18 cellular contexts compared by ENCODE assay signal in genomic region chr2:229752970-229753729, GRCh38. TPM values are rescaled to one million over a fixed set of nuclear protein-coding genes. Genes with fewer than 3 reads are reported as not detected.
DNase-seq lines count a peak whose midpoint lies in the region; ATAC-seq and TF ChIP-seq lines count a peak whose summit lies in the region.
"Had no signal": no experiment of that assay in that cellular context is flagged by ENCODE, and none has a peak within 500 bp of the region (broad histone marks: within the 10 kb centered on the region; RNA-seq: fewer than 3 reads in every experiment).

No MANE protein-coding gene starts in this region.

- no CpG with 5 or more reads among the region's 11 CpGs for WGBS in H9 (ENCODE audit: extremely low coverage, insufficient read length, low lambda C conversion rate)

- CTCF ChIA-PET in activated CD4-positive, alpha-beta memory T cell treated with anti-CD3 and anti-CD28 coated beads for 36 hours (lab: Charles Lee) = no interaction called here

- no peaks in the 10 kb centered on the region for H4K20me1 ChIP-seq in H9 (ENCODE audit: control insufficient read depth, insufficient read depth, insufficient read length)

- no peak overlapping the region; the same call in 1 of the 2 replicates for H2BK15ac ChIP-seq in H9 (ENCODE audit: low read depth, low read length)

- no peak overlapping the region for H2BK5ac ChIP-seq in H9 (ENCODE audit: insufficient read length, low read length)

- H3T11ph ChIP-seq in H9 (ENCODE audit: low read length) = no peak overlapping the region

- no peak overlapping the region for H3K27ac Mint-ChIP-seq in H9
- no peak overlapping the region for H3K27ac Mint-ChIP-seq in activated CD4-positive, alpha-beta memory T cell treated with anti-CD3 and anti-CD28 coated beads for 36 hours
- H3K27ac Mint-ChIP-seq: CD4-positive, CD25-positive, alpha-beta regulatory T cell; T-helper 1 cell treated with Interleukin-12 subunit alpha and Interleukin-12 subunit beta and Interleukin-4 antibody, amounts not matched to agents 30 μg/mL and 1 μg/mL, for 36 hours had no signal

- no peak overlapping the region for H4K8ac ChIP-seq in H9 (replicated peaks; ENCODE audit: insufficient read length, low read depth, low read length)

- H3K36me3 Mint-ChIP-seq in H9 (ENCODE audit: insufficient read depth in 1 of 3, low read depth in 3 of 3) = peaks cover 1 to 7% (median 4%) of the 10 kb centered on the region in 3 experiments; a peak in 3 of 7 replicates
- H3K36me3 Mint-ChIP-seq in activated CD4-positive, alpha-beta memory T cell treated with anti-CD3 and anti-CD28 coated beads for 36 hours = no peaks in the 10 kb centered on the region
- H3K36me3 Mint-ChIP-seq: CD4-positive, CD25-positive, alpha-beta regulatory T cell had no signal

- H3K4me3 ChIP-seq in endocrine pancreas (ENCODE audit: control insufficient read depth, insufficient read depth, low read length) = peak overlapping the region; percentile 23
- H3K4me3 ChIP-seq in lower lobe of right lung = no peak overlapping the region
- no peak overlapping the region for H3K4me3 ChIP-seq in SJCRH30
- H3K4me3 ChIP-seq in colonic mucosa = no peak overlapping the region
- H3K4me3 ChIP-seq: SK-N-MC had no signal

- H4K91ac ChIP-seq in H9 (ENCODE audit: insufficient read length, low read depth, low read length) = no peak overlapping the region

- H3K56ac ChIP-seq in H9 (ENCODE audit: insufficient read length, low read depth, low read length) = no peak overlapping the region

- intact Hi-C loops in lower lobe of right lung (cut with DNase I) (no loop called here), colonic mucosa (cut with DNase I) (no loop called here)
- intact Hi-C loops in activated CD4-positive, alpha-beta memory T cell treated with anti-CD3 and anti-CD28 coated beads for 36 hours (cut with micrococcal nuclease) = no loop called here

- H3K4me1 ChIP-seq in endocrine pancreas (ENCODE audit: control insufficient read depth, insufficient read depth, low read length) (no peaks in the 10 kb centered on the region), lower lobe of right lung (no peaks in the 10 kb centered on the region), SJCRH30 (no peaks in the 10 kb centered on the region), H9 (ENCODE audit: insufficient read depth, low read length) (no peaks in the 10 kb centered on the region), colonic mucosa (no peaks in the 10 kb centered on the region)
- H3K4me1 ChIP-seq: Caco-2 had no signal

- no peak overlapping the region for H2BK20ac ChIP-seq in H9 (ENCODE audit: low read depth, low read length, poor library complexity, severe bottlenecking)

- no peaks in the 10 kb centered on the region for H3K79me1 ChIP-seq in H9 (ENCODE audit: insufficient read depth, low read depth, low read length, poor library complexity, severe bottlenecking)

- no peak overlapping the region for H3K27ac ChIP-seq in lower lobe of right lung
- H3K27ac ChIP-seq in SJCRH30 = no peak overlapping the region
- H3K27ac ChIP-seq in H9 (ENCODE audit: insufficient read length, low read depth, low read length) = no peak overlapping the region
- H3K27ac ChIP-seq in colonic mucosa = no peak overlapping the region
- H3K27ac ChIP-seq: HL-60, SK-N-MC had no signal

- no peak overlapping the region for H3K4me3 Mint-ChIP-seq in H9
- H3K4me3 Mint-ChIP-seq in activated CD4-positive, alpha-beta memory T cell treated with anti-CD3 and anti-CD28 coated beads for 36 hours = no peak overlapping the region
- H3K4me3 Mint-ChIP-seq: CD4-positive, CD25-positive, alpha-beta regulatory T cell; T-helper 1 cell treated with Interleukin-12 subunit alpha and Interleukin-12 subunit beta and Interleukin-4 antibody, amounts not matched to agents 30 μg/mL and 1 μg/mL, for 36 hours had no signal

- H2BK120ac ChIP-seq in H9 (ENCODE audit: low read depth, low read length, poor library complexity, severe bottlenecking) = no peak overlapping the region

- H3K9me3 ChIP-seq in endocrine pancreas (ENCODE audit: control insufficient read depth, low read length) = no peaks in the 10 kb centered on the region
- H3K9me3 ChIP-seq in lower lobe of right lung = no peaks in the 10 kb centered on the region
- H3K9me3 ChIP-seq in SJCRH30 (replicated peaks) = no peaks in the 10 kb centered on the region
- H3K9me3 ChIP-seq in H9 (ENCODE audit: control insufficient read depth, low read depth, low read length) = no peaks in the 10 kb centered on the region
- no peaks in the 10 kb centered on the region for H3K9me3 ChIP-seq in colonic mucosa
- H3K9me3 ChIP-seq: Caco-2 had no signal

- H3K27me3 Mint-ChIP-seq in H9 (ENCODE audit: low read depth) = no peaks in the 10 kb centered on the region
- H3K27me3 Mint-ChIP-seq in activated CD4-positive, alpha-beta memory T cell treated with anti-CD3 and anti-CD28 coated beads for 36 hours = no peaks in the 10 kb centered on the region
- H3K27me3 Mint-ChIP-seq: CD4-positive, CD25-positive, alpha-beta regulatory T cell had no signal

- H3K36me3 ChIP-seq in endocrine pancreas (ENCODE audit: control insufficient read depth, insufficient read depth, low read length) (no peaks in the 10 kb centered on the region), lower lobe of right lung (no peaks in the 10 kb centered on the region), SJCRH30 (no peaks in the 10 kb centered on the region), colonic mucosa (no peaks in the 10 kb centered on the region)

- H3K4ac ChIP-seq in H9 (ENCODE audit: low read depth, low read length) = no peak overlapping the region

- no peak overlapping the region for H3K23ac ChIP-seq in H9 (ENCODE audit: insufficient read length, low read depth, low read length)

- POLR2A ChIA-PET in activated CD4-positive, alpha-beta memory T cell treated with anti-CD3 and anti-CD28 coated beads for 36 hours (lab: Charles Lee) = no interaction called here

- no peak for TF ChIP-seq CTCF in lower lobe of right lung (IDR thresholded peaks at IDR 0.05)
- no peak for TF ChIP-seq CTCF in H9 (conservative IDR thresholded peaks at IDR 0.05)
- no peak for TF ChIP-seq CTCF in colonic mucosa (IDR thresholded peaks at IDR 0.05)

- H3K9me3 Mint-ChIP-seq in H9 = peaks cover 0 to 3% of the 10 kb centered on the region in 2 experiments; a peak in 3 of 5 replicates
- no peaks in the 10 kb centered on the region for H3K9me3 Mint-ChIP-seq in activated CD4-positive, alpha-beta memory T cell treated with anti-CD3 and anti-CD28 coated beads for 36 hours
- H3K9me3 Mint-ChIP-seq: CD4-positive, CD25-positive, alpha-beta regulatory T cell; T-helper 1 cell treated with Interleukin-12 subunit alpha and Interleukin-12 subunit beta and Interleukin-4 antibody, amounts not matched to agents 30 μg/mL and 1 μg/mL, for 36 hours had no signal

- H3K18ac ChIP-seq in H9 (ENCODE audit: insufficient read length, low read depth, low read length) = no peak overlapping the region

- H3K9ac ChIP-seq in endocrine pancreas (ENCODE audit: control insufficient read depth, insufficient read depth, low read length) = no peak overlapping the region
- no peak overlapping the region for H3K9ac ChIP-seq in H9 (ENCODE audit: extremely low read depth, insufficient read length, low read length)
- no peak overlapping the region for H3K9ac ChIP-seq in colonic mucosa (ENCODE audit: low read depth in 2 of 2, low read length in 2 of 2)

- peak; percentile 40 for DNase-seq in HuH-7 (ENCODE audit: low spot score)
- DNase-seq in NCI-H526 (lab: John Stamatoyannopoulos, UW) = peak; percentile 10 to 54
- DNase-seq in lower lobe of right lung = no peak
- no peak for DNase-seq in SJCRH30
- DNase-seq in H9 = no peak
- no peak for DNase-seq in activated CD4-positive, alpha-beta memory T cell treated with anti-CD3 and anti-CD28 coated beads for 36 hours
- DNase-seq in colonic mucosa = no peak
- DNase-seq: CD4-positive, CD25-positive, alpha-beta regulatory T cell; DMS53; MV-4-11; NCI-H1417 treated with DMSO at 0.1 percent for 48 hours; NCI-H524; PC-3 had no signal

- H3K79me2 ChIP-seq in H9 (ENCODE audit: insufficient read depth, low read length) = no peaks in the 10 kb centered on the region

- peak; percentile 21 to 60 for ATAC-seq in lower lobe of right lung
- ATAC-seq: PC-3 had no signal

- no peak overlapping the region for H2BK12ac ChIP-seq in H9 (ENCODE audit: insufficient read length, low read depth, low read length)

- no peak overlapping the region for H4K5ac ChIP-seq in H9 (ENCODE audit: insufficient read length, low read depth, low read length)

- H3K27me3 ChIP-seq in endocrine pancreas (ENCODE audit: control insufficient read depth, insufficient read depth, low read length) (no peaks in the 10 kb centered on the region), lower lobe of right lung (ENCODE audit: low read depth) (no peaks in the 10 kb centered on the region), SJCRH30 (no peaks in the 10 kb centered on the region), H9 (ENCODE audit: insufficient read depth, low read length) (no peaks in the 10 kb centered on the region), colonic mucosa (no peaks in the 10 kb centered on the region)

- no peak overlapping the region for H3K4me2 ChIP-seq in H9 (ENCODE audit: insufficient read depth, insufficient read length, low read length)

- no peaks in the 10 kb centered on the region for H3K23me2 ChIP-seq in H9 (ENCODE audit: insufficient read length, low read depth, low read length, poor library complexity, severe bottlenecking)

- H2AFZ ChIP-seq in H9 (ENCODE audit: low read length) = no peak overlapping the region

- peaks cover 10 to 12% of the 10 kb centered on the region in 2 experiments for H3K4me1 Mint-ChIP-seq in H9
- no peaks in the 10 kb centered on the region for H3K4me1 Mint-ChIP-seq in activated CD4-positive, alpha-beta memory T cell treated with anti-CD3 and anti-CD28 coated beads for 36 hours (ENCODE audit: low read depth)
- H3K4me1 Mint-ChIP-seq: CD4-positive, CD25-positive, alpha-beta regulatory T cell had no signal

- H2AK5ac ChIP-seq in H9 (ENCODE audit: insufficient read length, low read length) = no peak overlapping the region

- H3K14ac ChIP-seq in H9 (ENCODE audit: insufficient read depth, low read length) = no peak overlapping the region

RNA-seq across cellular contexts. Expression of gene DNER, which starts 38.8 kb away (rescaled TPM):
- total RNA-seq in lower lobe of right lung (1.2 TPM), H9 (2021) (1.0 and 1.1 TPM in 2 replicates), colonic mucosa (1 to 10 TPM in 1 of 2 donors, under 1 TPM in 1; 0.27 to 1.7 TPM)
- 0.15 and 0.18 TPM in 2 replicates for total RNA-seq in SJCRH30 (2014; rRNA removed; shearing (Covaris generic))
- total RNA-seq in activated CD4-positive, alpha-beta memory T cell treated with anti-CD3 and anti-CD28 coated beads for 36 hours = not detected
- total RNA-seq: Caco-2; CD4-positive, CD25-positive, alpha-beta regulatory T cell had no signal

Comparison
In these comparisons a context has a peak if more than half of its experiments do, and no peak if none do; other contexts are left out.
1. DNase-seq: peak in HuH-7 (single experiment) and NCI-H526 (2 of 2); none in lower lobe of right lung (single experiment), SJCRH30 (0 of 2), H9 (single experiment), activated CD4-positive, alpha-beta memory T cell treated with anti-CD3 and anti-CD28 coated beads for 36 hours (single experiment) and colonic mucosa (single experiment).